1 cellular context compared by ENCODE assay signal in the genomic region with DNA sequence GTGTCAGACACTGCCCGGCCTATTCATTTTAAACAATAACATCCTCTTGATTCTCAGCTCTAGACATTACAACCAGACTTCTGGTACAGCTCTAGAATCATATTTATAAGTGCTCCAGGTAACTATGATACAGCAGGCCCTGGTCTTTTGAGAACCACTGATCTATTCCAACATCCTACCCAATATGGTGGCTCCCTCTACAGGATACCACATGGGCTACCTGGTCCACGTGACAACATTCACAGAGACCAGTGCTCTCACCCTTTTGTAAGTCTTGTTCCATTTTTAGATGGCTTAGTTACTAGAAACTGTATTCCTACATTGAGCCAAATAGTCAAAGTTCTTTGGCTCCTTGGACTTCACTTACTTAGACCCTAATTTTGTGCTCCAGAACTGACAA.
TF ChIP-seq lines count a peak whose summit lies in the region.

No MANE protein-coding gene starts in this region.

TF ChIP-seq in H1, 55 proteins besides CTCF, POLR2A, EP300 and RAD21:
- no peak for TF ChIP-seq HDAC6 (IDR thresholded peaks at IDR 0.05; ENCODE audit: low read depth, low read length)
- TF ChIP-seq TBP (IDR thresholded peaks at IDR 0.05; ENCODE audit: low read depth, low read length) = no peak
- no peak for TF ChIP-seq RFX5 (IDR thresholded peaks at IDR 0.05; ENCODE audit: borderline replicate concordance, low read depth, low read length)
- TF ChIP-seq ZNF274 (IDR thresholded peaks at IDR 0.05; ENCODE audit: borderline replicate concordance, extremely low read depth, low read length) = no peak
- TF ChIP-seq, protein P1, sequence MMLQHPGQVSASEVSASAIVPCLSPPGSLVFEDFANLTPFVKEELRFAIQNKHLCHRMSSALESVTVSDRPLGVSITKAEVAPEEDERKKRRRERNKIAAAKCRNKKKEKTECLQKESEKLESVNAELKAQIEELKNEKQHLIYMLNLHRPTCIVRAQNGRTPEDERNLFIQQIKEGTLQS (IDR thresholded peaks at IDR 0.05; ENCODE audit: insufficient read depth, low read depth, low read length) = no peak
- no peak for TF ChIP-seq BRCA1 (IDR thresholded peaks at IDR 0.05; ENCODE audit: low read depth, low read length)
- TF ChIP-seq EGR1 (IDR thresholded peaks at IDR 0.05; ENCODE audit: borderline replicate concordance, low read depth, low read length) = no peak
